Comparison of ENCODE assay signal across 1 cellular context in the genomic region with DNA sequence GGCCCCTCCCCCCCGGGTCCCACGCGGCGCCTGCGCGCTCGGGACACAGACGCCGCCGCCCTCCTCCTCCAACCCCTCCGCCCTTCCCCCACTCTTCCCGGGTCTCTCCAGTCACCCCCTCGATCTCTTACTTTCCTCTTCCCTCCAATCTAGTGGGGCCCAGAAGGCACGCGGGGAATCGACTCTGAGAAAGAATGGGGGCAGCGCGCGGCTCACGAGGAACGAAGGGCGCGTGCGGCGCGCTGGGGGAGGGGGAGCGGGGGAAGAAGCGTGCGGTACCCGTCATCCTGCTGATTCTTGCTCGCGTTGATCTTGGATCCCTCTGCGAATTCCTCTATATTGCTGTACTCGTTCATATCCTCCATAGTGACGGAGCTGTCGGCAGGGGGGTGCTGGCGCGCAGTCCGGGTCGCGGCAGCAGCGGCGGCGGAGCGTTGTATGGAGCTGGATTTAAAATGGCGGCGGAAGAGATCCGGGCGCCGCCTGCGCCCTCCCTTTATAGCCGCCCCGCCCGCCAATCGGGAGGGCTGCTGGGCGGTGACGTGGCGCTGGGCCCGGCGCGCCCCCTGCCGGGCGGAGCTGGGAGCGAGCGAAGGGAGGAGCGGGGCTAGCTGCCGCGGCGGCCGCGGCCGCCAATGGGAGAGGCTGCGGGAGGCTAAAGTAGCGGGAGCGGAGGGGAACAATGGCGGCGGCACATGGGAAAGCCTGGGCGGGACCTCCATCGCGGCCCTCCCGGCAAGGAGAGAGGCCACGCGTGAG.
TF ChIP-seq lines count a peak whose summit lies in the region.

No MANE protein-coding gene starts in this region.

TF ChIP-seq in HepG2, 621 proteins besides CTCF, POLR2A, EP300 and RAD21 (continued from another document and continues in another):
- TF ChIP-seq, protein P1, sequence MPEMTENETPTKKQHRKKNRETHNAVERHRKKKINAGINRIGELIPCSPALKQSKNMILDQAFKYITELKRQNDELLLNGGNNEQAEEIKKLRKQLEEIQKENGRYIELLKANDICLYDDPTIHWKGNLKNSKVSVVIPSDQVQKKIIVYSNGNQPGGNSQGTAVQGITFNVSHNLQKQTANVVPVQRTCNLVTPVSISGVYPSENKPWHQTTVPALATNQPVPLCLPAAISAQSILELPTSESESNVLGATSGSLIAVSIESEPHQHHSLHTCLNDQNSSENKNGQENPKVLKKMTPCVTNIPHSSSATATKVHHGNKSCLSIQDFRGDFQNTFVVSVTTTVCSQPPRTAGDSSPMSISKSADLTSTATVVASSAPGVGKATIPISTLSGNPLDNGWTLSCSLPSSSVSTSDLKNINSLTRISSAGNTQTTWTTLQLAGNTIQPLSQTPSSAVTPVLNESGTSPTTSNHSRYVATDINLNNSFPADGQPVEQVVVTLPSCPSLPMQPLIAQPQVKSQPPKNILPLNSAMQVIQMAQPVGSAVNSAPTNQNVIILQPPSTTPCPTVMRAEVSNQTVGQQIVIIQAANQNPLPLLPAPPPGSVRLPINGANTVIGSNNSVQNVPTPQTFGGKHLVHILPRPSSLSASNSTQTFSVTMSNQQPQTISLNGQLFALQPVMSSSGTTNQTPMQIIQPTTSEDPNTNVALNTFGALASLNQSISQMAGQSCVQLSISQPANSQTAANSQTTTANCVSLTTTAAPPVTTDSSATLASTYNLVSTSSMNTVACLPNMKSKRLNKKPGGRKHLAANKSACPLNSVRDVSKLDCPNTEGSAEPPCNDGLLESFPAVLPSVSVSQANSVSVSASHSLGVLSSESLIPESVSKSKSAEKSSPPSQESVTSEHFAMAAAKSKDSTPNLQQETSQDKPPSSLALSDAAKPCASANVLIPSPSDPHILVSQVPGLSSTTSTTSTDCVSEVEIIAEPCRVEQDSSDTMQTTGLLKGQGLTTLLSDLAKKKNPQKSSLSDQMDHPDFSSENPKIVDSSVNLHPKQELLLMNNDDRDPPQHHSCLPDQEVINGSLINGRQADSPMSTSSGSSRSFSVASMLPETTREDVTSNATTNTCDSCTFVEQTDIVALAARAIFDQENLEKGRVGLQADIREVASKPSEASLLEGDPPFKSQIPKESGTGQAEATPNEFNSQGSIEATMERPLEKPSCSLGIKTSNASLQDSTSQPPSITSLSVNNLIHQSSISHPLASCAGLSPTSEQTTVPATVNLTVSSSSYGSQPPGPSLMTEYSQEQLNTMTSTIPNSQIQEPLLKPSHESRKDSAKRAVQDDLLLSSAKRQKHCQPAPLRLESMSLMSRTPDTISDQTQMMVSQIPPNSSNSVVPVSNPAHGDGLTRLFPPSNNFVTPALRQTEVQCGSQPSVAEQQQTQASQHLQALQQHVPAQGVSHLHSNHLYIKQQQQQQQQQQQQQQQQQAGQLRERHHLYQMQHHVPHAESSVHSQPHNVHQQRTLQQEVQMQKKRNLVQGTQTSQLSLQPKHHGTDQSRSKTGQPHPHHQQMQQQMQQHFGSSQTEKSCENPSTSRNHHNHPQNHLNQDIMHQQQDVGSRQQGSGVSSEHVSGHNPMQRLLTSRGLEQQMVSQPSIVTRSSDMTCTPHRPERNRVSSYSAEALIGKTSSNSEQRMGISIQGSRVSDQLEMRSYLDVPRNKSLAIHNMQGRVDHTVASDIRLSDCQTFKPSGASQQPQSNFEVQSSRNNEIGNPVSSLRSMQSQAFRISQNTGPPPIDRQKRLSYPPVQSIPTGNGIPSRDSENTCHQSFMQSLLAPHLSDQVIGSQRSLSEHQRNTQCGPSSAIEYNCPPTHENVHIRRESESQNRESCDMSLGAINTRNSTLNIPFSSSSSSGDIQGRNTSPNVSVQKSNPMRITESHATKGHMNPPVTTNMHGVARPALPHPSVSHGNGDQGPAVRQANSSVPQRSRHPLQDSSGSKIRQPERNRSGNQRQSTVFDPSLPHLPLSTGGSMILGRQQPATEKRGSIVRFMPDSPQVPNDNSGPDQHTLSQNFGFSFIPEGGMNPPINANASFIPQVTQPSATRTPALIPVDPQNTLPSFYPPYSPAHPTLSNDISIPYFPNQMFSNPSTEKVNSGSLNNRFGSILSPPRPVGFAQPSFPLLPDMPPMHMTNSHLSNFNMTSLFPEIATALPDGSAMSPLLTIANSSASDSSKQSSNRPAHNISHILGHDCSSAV (CRISPR knock-in tag; IDR thresholded peaks at IDR 0.05; ENCODE audit: borderline replicate concordance): no peak
- TF ChIP-seq GFI1 (CRISPR knock-in tag; IDR thresholded peaks at IDR 0.05; ENCODE audit: borderline replicate concordance) (peak; percentile 31; the same call in 1 of the 2 replicates), ZNF614 (CRISPR knock-in tag; IDR thresholded peaks at IDR 0.05; ENCODE audit: borderline replicate concordance) (no peak), SP140L (CRISPR knock-in tag; IDR thresholded peaks at IDR 0.05; ENCODE audit: borderline replicate concordance) (no peak), ZNF605 (CRISPR knock-in tag; IDR thresholded peaks at IDR 0.05) (peak; percentile 53; the same call in 1 of the 2 replicates), FOXK1 (CRISPR knock-in tag; IDR thresholded peaks at IDR 0.05; ENCODE audit: borderline replicate concordance, low read depth) (no peak; the same call in 1 of the 2 replicates), PTBP1 (IDR thresholded peaks at IDR 0.05; ENCODE audit: low read depth, low read length, poor library complexity, severe bottlenecking) (no peak), ZNF569 (CRISPR knock-in tag; IDR thresholded peaks at IDR 0.05; ENCODE audit: borderline replicate concordance) (no peak), CHCHD3 (CRISPR knock-in tag; IDR thresholded peaks at IDR 0.05) (no peak; the same call in 1 of the 2 replicates), DMAP1 (CRISPR knock-in tag; IDR thresholded peaks at IDR 0.05) (peak; percentile 89), SALL2 (CRISPR knock-in tag; IDR thresholded peaks at IDR 0.05) (no peak), STAT5B (CRISPR knock-in tag; IDR thresholded peaks at IDR 0.05) (no peak), ZNF556 (CRISPR knock-in tag; IDR thresholded peaks at IDR 0.05; ENCODE audit: borderline replicate concordance) (no peak), JUN (CRISPR knock-in tag; IDR thresholded peaks at IDR 0.05) (no peak), REXO4 (CRISPR knock-in tag; IDR thresholded peaks at IDR 0.05; ENCODE audit: borderline replicate concordance) (no peak), MXI1 (IDR thresholded peaks at IDR 0.05; ENCODE audit: borderline replicate concordance, low read depth, low read length) (peak; percentile 38; the same call in 2 of the 3 replicates), ZNF792 (CRISPR knock-in tag; IDR thresholded peaks at IDR 0.05) (peak; percentile 39; the same call in 1 of the 2 replicates), FOXO1 (CRISPR knock-in tag; IDR thresholded peaks at IDR 0.05) (0 out of 2 replicates have a peak, but pooled peaks have one; percentile 45)
- TF ChIP-seq, protein P2, sequence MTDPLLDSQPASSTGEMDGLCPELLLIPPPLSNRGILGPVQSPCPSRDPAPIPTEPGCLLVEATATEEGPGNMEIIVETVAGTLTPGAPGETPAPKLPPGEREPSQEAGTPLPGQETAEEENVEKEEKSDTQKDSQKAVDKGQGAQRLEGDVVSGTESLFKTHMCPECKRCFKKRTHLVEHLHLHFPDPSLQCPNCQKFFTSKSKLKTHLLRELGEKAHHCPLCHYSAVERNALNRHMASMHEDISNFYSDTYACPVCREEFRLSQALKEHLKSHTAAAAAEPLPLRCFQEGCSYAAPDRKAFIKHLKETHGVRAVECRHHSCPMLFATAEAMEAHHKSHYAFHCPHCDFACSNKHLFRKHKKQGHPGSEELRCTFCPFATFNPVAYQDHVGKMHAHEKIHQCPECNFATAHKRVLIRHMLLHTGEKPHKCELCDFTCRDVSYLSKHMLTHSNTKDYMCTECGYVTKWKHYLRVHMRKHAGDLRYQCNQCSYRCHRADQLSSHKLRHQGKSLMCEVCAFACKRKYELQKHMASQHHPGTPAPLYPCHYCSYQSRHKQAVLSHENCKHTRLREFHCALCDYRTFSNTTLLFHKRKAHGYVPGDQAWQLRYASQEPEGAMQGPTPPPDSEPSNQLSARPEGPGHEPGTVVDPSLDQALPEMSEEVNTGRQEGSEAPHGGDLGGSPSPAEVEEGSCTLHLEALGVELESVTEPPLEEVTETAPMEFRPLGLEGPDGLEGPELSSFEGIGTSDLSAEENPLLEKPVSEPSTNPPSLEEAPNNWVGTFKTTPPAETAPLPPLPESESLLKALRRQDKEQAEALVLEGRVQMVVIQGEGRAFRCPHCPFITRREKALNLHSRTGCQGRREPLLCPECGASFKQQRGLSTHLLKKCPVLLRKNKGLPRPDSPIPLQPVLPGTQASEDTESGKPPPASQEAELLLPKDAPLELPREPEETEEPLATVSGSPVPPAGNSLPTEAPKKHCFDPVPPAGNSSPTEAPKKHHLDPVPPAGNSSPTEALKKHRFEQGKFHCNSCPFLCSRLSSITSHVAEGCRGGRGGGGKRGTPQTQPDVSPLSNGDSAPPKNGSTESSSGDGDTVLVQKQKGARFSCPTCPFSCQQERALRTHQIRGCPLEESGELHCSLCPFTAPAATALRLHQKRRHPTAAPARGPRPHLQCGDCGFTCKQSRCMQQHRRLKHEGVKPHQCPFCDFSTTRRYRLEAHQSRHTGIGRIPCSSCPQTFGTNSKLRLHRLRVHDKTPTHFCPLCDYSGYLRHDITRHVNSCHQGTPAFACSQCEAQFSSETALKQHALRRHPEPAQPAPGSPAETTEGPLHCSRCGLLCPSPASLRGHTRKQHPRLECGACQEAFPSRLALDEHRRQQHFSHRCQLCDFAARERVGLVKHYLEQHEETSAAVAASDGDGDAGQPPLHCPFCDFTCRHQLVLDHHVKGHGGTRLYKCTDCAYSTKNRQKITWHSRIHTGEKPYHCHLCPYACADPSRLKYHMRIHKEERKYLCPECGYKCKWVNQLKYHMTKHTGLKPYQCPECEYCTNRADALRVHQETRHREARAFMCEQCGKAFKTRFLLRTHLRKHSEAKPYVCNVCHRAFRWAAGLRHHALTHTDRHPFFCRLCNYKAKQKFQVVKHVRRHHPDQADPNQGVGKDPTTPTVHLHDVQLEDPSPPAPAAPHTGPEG (CRISPR knock-in tag; IDR thresholded peaks at IDR 0.05): peak; percentile 50; the same call in 1 of the 2 replicates
- TF ChIP-seq, protein P3, sequence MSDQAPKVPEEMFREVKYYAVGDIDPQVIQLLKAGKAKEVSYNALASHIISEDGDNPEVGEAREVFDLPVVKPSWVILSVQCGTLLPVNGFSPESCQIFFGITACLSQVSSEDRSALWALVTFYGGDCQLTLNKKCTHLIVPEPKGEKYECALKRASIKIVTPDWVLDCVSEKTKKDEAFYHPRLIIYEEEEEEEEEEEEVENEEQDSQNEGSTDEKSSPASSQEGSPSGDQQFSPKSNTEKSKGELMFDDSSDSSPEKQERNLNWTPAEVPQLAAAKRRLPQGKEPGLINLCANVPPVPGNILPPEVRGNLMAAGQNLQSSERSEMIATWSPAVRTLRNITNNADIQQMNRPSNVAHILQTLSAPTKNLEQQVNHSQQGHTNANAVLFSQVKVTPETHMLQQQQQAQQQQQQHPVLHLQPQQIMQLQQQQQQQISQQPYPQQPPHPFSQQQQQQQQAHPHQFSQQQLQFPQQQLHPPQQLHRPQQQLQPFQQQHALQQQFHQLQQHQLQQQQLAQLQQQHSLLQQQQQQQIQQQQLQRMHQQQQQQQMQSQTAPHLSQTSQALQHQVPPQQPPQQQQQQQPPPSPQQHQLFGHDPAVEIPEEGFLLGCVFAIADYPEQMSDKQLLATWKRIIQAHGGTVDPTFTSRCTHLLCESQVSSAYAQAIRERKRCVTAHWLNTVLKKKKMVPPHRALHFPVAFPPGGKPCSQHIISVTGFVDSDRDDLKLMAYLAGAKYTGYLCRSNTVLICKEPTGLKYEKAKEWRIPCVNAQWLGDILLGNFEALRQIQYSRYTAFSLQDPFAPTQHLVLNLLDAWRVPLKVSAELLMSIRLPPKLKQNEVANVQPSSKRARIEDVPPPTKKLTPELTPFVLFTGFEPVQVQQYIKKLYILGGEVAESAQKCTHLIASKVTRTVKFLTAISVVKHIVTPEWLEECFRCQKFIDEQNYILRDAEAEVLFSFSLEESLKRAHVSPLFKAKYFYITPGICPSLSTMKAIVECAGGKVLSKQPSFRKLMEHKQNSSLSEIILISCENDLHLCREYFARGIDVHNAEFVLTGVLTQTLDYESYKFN (CRISPR knock-in tag; conservative IDR thresholded peaks at IDR 0.05): no peak; the same call in 1 of the 2 replicates
- TF ChIP-seq, protein P4, sequence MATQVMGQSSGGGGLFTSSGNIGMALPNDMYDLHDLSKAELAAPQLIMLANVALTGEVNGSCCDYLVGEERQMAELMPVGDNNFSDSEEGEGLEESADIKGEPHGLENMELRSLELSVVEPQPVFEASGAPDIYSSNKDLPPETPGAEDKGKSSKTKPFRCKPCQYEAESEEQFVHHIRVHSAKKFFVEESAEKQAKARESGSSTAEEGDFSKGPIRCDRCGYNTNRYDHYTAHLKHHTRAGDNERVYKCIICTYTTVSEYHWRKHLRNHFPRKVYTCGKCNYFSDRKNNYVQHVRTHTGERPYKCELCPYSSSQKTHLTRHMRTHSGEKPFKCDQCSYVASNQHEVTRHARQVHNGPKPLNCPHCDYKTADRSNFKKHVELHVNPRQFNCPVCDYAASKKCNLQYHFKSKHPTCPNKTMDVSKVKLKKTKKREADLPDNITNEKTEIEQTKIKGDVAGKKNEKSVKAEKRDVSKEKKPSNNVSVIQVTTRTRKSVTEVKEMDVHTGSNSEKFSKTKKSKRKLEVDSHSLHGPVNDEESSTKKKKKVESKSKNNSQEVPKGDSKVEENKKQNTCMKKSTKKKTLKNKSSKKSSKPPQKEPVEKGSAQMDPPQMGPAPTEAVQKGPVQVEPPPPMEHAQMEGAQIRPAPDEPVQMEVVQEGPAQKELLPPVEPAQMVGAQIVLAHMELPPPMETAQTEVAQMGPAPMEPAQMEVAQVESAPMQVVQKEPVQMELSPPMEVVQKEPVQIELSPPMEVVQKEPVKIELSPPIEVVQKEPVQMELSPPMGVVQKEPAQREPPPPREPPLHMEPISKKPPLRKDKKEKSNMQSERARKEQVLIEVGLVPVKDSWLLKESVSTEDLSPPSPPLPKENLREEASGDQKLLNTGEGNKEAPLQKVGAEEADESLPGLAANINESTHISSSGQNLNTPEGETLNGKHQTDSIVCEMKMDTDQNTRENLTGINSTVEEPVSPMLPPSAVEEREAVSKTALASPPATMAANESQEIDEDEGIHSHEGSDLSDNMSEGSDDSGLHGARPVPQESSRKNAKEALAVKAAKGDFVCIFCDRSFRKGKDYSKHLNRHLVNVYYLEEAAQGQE (IDR thresholded peaks at IDR 0.05; ENCODE audit: borderline replicate concordance in 1 of 2, low read depth in 1 of 2, low read length in 2 of 2): peak in 1 of 2 experiments; percentile 72; a peak in 1 of 4 replicates
- TF ChIP-seq, protein P5, sequence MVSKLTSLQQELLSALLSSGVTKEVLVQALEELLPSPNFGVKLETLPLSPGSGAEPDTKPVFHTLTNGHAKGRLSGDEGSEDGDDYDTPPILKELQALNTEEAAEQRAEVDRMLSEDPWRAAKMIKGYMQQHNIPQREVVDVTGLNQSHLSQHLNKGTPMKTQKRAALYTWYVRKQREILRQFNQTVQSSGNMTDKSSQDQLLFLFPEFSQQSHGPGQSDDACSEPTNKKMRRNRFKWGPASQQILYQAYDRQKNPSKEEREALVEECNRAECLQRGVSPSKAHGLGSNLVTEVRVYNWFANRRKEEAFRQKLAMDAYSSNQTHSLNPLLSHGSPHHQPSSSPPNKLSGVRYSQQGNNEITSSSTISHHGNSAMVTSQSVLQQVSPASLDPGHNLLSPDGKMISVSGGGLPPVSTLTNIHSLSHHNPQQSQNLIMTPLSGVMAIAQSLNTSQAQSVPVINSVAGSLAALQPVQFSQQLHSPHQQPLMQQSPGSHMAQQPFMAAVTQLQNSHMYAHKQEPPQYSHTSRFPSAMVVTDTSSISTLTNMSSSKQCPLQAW (CRISPR knock-in tag; IDR thresholded peaks at IDR 0.05): peak; percentile 30; the same call in 1 of the 2 replicates
- TF ChIP-seq, protein P6, sequence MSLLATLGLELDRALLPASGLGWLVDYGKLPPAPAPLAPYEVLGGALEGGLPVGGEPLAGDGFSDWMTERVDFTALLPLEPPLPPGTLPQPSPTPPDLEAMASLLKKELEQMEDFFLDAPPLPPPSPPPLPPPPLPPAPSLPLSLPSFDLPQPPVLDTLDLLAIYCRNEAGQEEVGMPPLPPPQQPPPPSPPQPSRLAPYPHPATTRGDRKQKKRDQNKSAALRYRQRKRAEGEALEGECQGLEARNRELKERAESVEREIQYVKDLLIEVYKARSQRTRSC (CRISPR knock-in tag; IDR thresholded peaks at IDR 0.05; ENCODE audit: low read depth): 0 out of 2 replicates have a peak, but pooled peaks have one; percentile 10
